In the genomic region with DNA sequence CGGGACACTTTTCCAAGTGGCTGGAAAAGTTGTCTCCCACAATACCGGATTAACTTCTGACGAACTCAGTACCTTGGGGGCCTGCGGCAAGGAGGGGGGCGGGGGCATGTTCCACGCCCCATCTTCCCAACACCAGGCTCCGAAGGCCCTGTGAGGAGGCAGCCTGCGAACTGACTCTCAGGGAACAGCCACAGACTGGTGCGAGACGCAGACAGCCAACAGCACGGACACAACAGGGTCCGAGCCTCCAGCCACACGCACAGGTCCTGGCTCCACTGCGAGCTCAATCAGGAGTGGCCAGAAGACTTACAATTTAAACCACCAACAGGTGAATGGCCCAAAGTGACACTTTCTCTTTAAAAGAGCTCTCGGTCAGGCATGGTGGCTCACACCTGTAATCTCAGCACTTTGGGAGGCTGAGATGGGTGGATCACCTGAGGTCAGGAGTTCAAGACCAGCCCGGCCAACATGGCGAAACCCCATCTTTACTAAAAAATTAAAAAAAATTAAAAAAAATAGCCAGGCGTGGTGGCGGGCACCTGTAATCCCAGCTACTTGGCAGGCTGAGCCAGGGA, we compare ENCODE assay signal across 13 cellular contexts.
"Had no signal": no experiment of that assay in that cellular context is flagged by ENCODE, and none has a peak within 500 bp of the region (broad histone marks: within the 10 kb centered on the region; RNA-seq: fewer than 3 reads in every experiment).

No MANE protein-coding gene starts in this region.

- H3K36me3 ChIP-seq: ascending aorta, breast epithelium, gastroesophageal sphincter, upper lobe of left lung had no signal

- H3K27me3 ChIP-seq: ascending aorta, breast epithelium, gastroesophageal sphincter, upper lobe of left lung had no signal

- H3K9me3 Mint-ChIP-seq: activated B cell treated with CpG ODN at 0.5 μM for 24 hours; activated CD4-positive, alpha-beta T cell treated with anti-CD3 and anti-CD28 coated beads, Interleukin-2, amount 10 ng/mL, durations not matched to agents 24 days and 14 days; naive B cell; stimulated activated memory B cell treated with anti-CD40 and anti-IgM and Interleukin-4, amounts not matched to agents 10 μg/mL and 1 μg/mL and 100 μg/mL, for 72 hours had no signal

- H3K27ac ChIP-seq: ascending aorta, breast epithelium, gastroesophageal sphincter, upper lobe of left lung had no signal

- H3K9me3 ChIP-seq: ascending aorta, breast epithelium, gastroesophageal sphincter, upper lobe of left lung had no signal

- H3K27ac Mint-ChIP-seq: activated B cell treated with CpG ODN at 0.5 μM for 24 hours; activated CD4-positive, alpha-beta T cell treated with anti-CD3 and anti-CD28 coated beads, Interleukin-2, amount 10 ng/mL, durations not matched to agents 24 days and 14 days; stimulated activated memory B cell treated with anti-CD40 and anti-IgM and Interleukin-4, amounts not matched to agents 10 μg/mL and 1 μg/mL and 100 μg/mL, for 72 hours had no signal

- H3K36me3 Mint-ChIP-seq: naive B cell; stimulated activated memory B cell treated with anti-CD40 and anti-IgM and Interleukin-4, amounts not matched to agents 10 μg/mL and 1 μg/mL and 100 μg/mL, for 72 hours had no signal

- H3K4me3 ChIP-seq: ascending aorta, gastroesophageal sphincter, upper lobe of left lung had no signal

- DNase-seq: activated B cell treated with CpG ODN at 0.5 μM for 24 hours; activated CD4-positive, alpha-beta T cell treated with anti-CD3 and anti-CD28 coated beads, Interleukin-2, amount 10 ng/mL, durations not matched to agents 24 days and 14 days; activated CD8-positive, alpha-beta memory T cell treated with anti-CD3 and anti-CD28 coated beads, Interleukin-2, amount 50 U/mL, for 48 hours; mammary epithelial cell; naive B cell; stimulated activated CD4-positive, alpha-beta T cell treated with anti-CD3 and anti-CD28 coated beads, Interleukin-2, amount 100 ng/mL, for 48 hours; T-helper 2 cell had no signal

- H3K4me3 Mint-ChIP-seq: activated CD4-positive, alpha-beta T cell treated with anti-CD3 and anti-CD28 coated beads, Interleukin-2, amount 10 ng/mL, durations not matched to agents 24 days and 14 days; stimulated activated memory B cell treated with anti-CD40 and anti-IgM and Interleukin-4, amounts not matched to agents 10 μg/mL and 1 μg/mL and 100 μg/mL, for 72 hours had no signal

- H3K27me3 Mint-ChIP-seq: activated B cell treated with CpG ODN at 0.5 μM for 24 hours; naive B cell; stimulated activated memory B cell treated with anti-CD40 and anti-IgM and Interleukin-4, amounts not matched to agents 10 μg/mL and 1 μg/mL and 100 μg/mL, for 72 hours had no signal

- ATAC-seq: gastroesophageal sphincter; left lobe of liver; stimulated activated memory B cell treated with anti-CD40 and anti-IgM and Interleukin-4, amounts not matched to agents 10 μg/mL and 1 μg/mL and 100 μg/mL, for 72 hours had no signal
